Comparison of ENCODE assay signal across 17 cellular contexts in genomic region chr13:112219753-112220152, GRCh38.
"Had no signal": no experiment of that assay in that cellular context is flagged by ENCODE, and none has a peak within 500 bp of the region (broad histone marks: within the 10 kb centered on the region; RNA-seq: fewer than 3 reads in every experiment).

No MANE protein-coding gene starts in this region.

- H3K4me1 ChIP-seq: SJSA1 had no signal

- H3K9me3 ChIP-seq: SJSA1 had no signal

- H3K4me3 ChIP-seq: SJSA1, SK-N-MC had no signal

- H3K36me3 ChIP-seq: SJSA1 had no signal

- DNase-seq: KBM-7, NCI-H1092 treated with DMSO at 0.1 percent for 48 hours, NCI-H1436, NCI-H187, NCI-H2029 treated with DMSO at 0.1 percent for 48 hours, NCI-H2171 treated with DMSO at 0.1 percent for 48 hours, NCI-H226, NCI-H446, NCI-H510A, NCI-H524 treated with DMSO at 0.1 percent for 48 hours, NCI-H69, NCI-H774, Right ventricle myocardium superior, RPMI8226, SIG-M5 had no signal

- H3K27ac ChIP-seq: SJSA1, SK-N-MC had no signal
